23 cellular contexts compared by ENCODE assay signal in the genomic region with DNA sequence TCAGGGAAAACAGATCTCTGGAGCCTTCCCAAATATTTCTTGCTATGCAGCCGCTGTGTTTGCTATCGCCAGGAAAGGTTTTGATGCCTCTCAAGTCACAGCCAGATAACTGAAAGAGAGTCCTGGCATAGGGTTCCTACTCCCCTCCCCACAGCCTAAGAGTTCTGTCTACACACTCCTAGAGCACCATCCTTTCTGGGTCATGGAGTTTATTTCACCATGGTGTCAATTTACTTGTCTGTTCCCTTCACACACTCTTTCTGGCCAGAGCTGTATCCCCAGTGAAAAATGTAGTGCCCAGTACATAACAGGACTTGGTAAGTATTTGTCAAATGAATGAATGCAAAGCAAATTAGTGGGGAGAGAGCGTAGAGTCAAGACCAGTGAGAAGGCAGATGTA.
"Had no signal": no experiment of that assay in that cellular context is flagged by ENCODE, and none has a peak within 500 bp of the region (broad histone marks: within the 10 kb centered on the region; RNA-seq: fewer than 3 reads in every experiment).

No MANE protein-coding gene starts in this region.

- H3K27me3 ChIP-seq: ascending aorta, breast epithelium, cardiac muscle cell, colonic mucosa had no signal

- H3K4me3 ChIP-seq: ascending aorta, breast epithelium, cardiac muscle cell, colonic mucosa had no signal

- H3K4me3 Mint-ChIP-seq: activated CD8-positive, alpha-beta T cell treated with anti-CD3 and anti-CD28 coated beads for 36 hours; activated naive CD4-positive, alpha-beta T cell treated with anti-CD3 and anti-CD28 coated beads, Interleukin-2, amount 10 ng/mL, durations not matched to agents 7 days and 5 days; activated naive CD8-positive, alpha-beta T cell treated with anti-CD3 and anti-CD28 coated beads, Interleukin-2, amount 10 ng/mL, durations not matched to agents 7 days and 5 days; activated T-cell treated with anti-CD3 and anti-CD28 coated beads, Interleukin-2, amount 50 U/mL, for 4 hours; brain had no signal

- H3K4me1 ChIP-seq: ascending aorta, breast epithelium, colonic mucosa had no signal

- H3K36me3 ChIP-seq: ascending aorta, breast epithelium, cardiac muscle cell, colonic mucosa had no signal

- H3K9me3 ChIP-seq: ascending aorta, breast epithelium, colonic mucosa had no signal

- H3K27ac ChIP-seq: ascending aorta, breast epithelium, cardiac muscle cell, colonic mucosa had no signal

- H3K4me1 Mint-ChIP-seq: activated naive CD4-positive, alpha-beta T cell treated with anti-CD3 and anti-CD28 coated beads, Interleukin-2, amount 10 ng/mL, durations not matched to agents 7 days and 5 days had no signal

- H3K36me3 Mint-ChIP-seq: activated naive CD4-positive, alpha-beta T cell treated with anti-CD3 and anti-CD28 coated beads, Interleukin-2, amount 10 ng/mL, durations not matched to agents 7 days and 5 days; activated naive CD4-positive, alpha-beta T cell treated with anti-CD3 and anti-CD28 coated beads, Interleukin-2, amount 50 U/mL, for 72 hours; activated naive CD8-positive, alpha-beta T cell treated with anti-CD3 and anti-CD28 coated beads, Interleukin-2, amount 10 ng/mL, durations not matched to agents 7 days and 5 days; brain had no signal

- H3K9me3 Mint-ChIP-seq: activated CD8-positive, alpha-beta T cell treated with anti-CD3 and anti-CD28 coated beads for 36 hours; activated naive CD4-positive, alpha-beta T cell treated with anti-CD3 and anti-CD28 coated beads, Interleukin-2, amount 10 ng/mL, durations not matched to agents 7 days and 5 days; activated naive CD4-positive, alpha-beta T cell treated with anti-CD3 and anti-CD28 coated beads, Interleukin-2, amount 50 U/mL, for 72 hours; activated naive CD8-positive, alpha-beta T cell treated with anti-CD3 and anti-CD28 coated beads, Interleukin-2, amount 10 ng/mL, durations not matched to agents 7 days and 5 days; activated T-cell treated with anti-CD3 and anti-CD28 coated beads, Interleukin-2, amount 50 U/mL, for 4 hours; brain had no signal

- H3K27me3 Mint-ChIP-seq: activated CD8-positive, alpha-beta T cell treated with anti-CD3 and anti-CD28 coated beads for 36 hours; activated naive CD4-positive, alpha-beta T cell treated with anti-CD3 and anti-CD28 coated beads, Interleukin-2, amount 10 ng/mL, durations not matched to agents 7 days and 5 days; activated naive CD8-positive, alpha-beta T cell treated with anti-CD3 and anti-CD28 coated beads, Interleukin-2, amount 10 ng/mL, durations not matched to agents 7 days and 5 days had no signal

- ATAC-seq: activated CD8-positive, alpha-beta T cell treated with anti-CD3 and anti-CD28 coated beads for 36 hours; activated T-cell treated with anti-CD3 and anti-CD28 coated beads, Interleukin-2, amount 50 U/mL, for 4 hours; esophagus mucosa had no signal

- DNase-seq: activated CD4-positive, alpha-beta T cell treated with anti-CD3 and anti-CD28 coated beads for 1 hour; activated CD4-positive, alpha-beta T cell treated with anti-CD3 and anti-CD28 coated beads for 48 hours; activated CD4-positive, alpha-beta T cell treated with anti-CD3 and anti-CD28 coated beads, Interleukin-2, amount 50 U/mL, for 1 hour; activated CD4-positive, alpha-beta T cell treated with anti-CD3 and anti-CD28 coated beads, Interleukin-2, amount 50 U/mL, for 48 hours; activated CD8-positive, alpha-beta T cell treated with anti-CD3 and anti-CD28 coated beads for 36 hours; activated gamma-delta T cell; activated naive CD4-positive, alpha-beta T cell; activated naive CD4-positive, alpha-beta T cell treated with anti-CD3 and anti-CD28 coated beads, Interleukin-2, amount 10 ng/mL, durations not matched to agents 7 days and 5 days; activated naive CD8-positive, alpha-beta T cell treated with anti-CD3 and anti-CD28 coated beads, Interleukin-2, amount 10 ng/mL, durations not matched to agents 7 days and 5 days; activated T-cell treated with anti-CD3 and anti-CD28 coated beads, Interleukin-2, amount 50 U/mL, for 4 hours; central memory CD4-positive, alpha-beta T cell; cerebellar nuclear complex; colonic mucosa; effector CD8-positive, alpha-beta T cell; foreskin fibroblast; head of caudate nucleus; T-helper 2 cell had no signal

- H3K27ac Mint-ChIP-seq: activated CD8-positive, alpha-beta T cell treated with anti-CD3 and anti-CD28 coated beads for 36 hours; activated naive CD4-positive, alpha-beta T cell treated with anti-CD3 and anti-CD28 coated beads, Interleukin-2, amount 10 ng/mL, durations not matched to agents 7 days and 5 days; activated naive CD4-positive, alpha-beta T cell treated with anti-CD3 and anti-CD28 coated beads, Interleukin-2, amount 50 U/mL, for 72 hours; activated naive CD8-positive, alpha-beta T cell treated with anti-CD3 and anti-CD28 coated beads, Interleukin-2, amount 10 ng/mL, durations not matched to agents 7 days and 5 days had no signal
